In genomic region chr10:132062181-132062515, GRCh38 we compare ENCODE assay signal across 22 cellular contexts. TPM values are rescaled to one million over a fixed set of nuclear protein-coding genes. Genes with fewer than 3 reads are reported as not detected.
DNase-seq lines count a peak whose midpoint lies in the region; ATAC-seq and TF ChIP-seq lines count a peak whose summit lies in the region.
"Had no signal": no experiment of that assay in that cellular context is flagged by ENCODE, and none has a peak within 500 bp of the region (broad histone marks: within the 10 kb centered on the region; RNA-seq: fewer than 3 reads in every experiment).

No MANE protein-coding gene starts in this region.

- peaks cover 10% of the 10 kb centered on the region for H3K4me1 ChIP-seq in upper lobe of right lung
- peaks cover 11% of the 10 kb centered on the region for H3K4me1 ChIP-seq in mesenchymal stem cell (ENCODE audit: control insufficient read depth, insufficient read depth, low read depth, low read length)

- H2BK12ac ChIP-seq in mesenchymal stem cell (ENCODE audit: low read length in 2 of 2), result no peak overlapping the region

- intact Hi-C loops in upper lobe of right lung (cut with DNase I), result no loop called here

- no peak for ATAC-seq in upper lobe of right lung

- H3K14ac ChIP-seq in mesenchymal stem cell (ENCODE audit: low read length in 2 of 2), result no peak overlapping the region

- no peak overlapping the region for H2BK120ac ChIP-seq in mesenchymal stem cell (ENCODE audit: low read depth, low read length)

- WGBS in mesenchymal stem cell, result 73% methylated on average over 10 of the region's 10 CpGs

- TF ChIP-seq CTCF in osteocyte (IDR thresholded peaks at IDR 0.05), result no peak
- TF ChIP-seq CTCF in upper lobe of right lung (IDR thresholded peaks at IDR 0.05), result no peak
- TF ChIP-seq CTCF in RWPE1 (conservative IDR thresholded peaks at IDR 0.05; ENCODE audit: low read depth), result no peak

- peaks cover 15% of the 10 kb centered on the region for H3K27me3 Mint-ChIP-seq in osteocyte (ENCODE audit: unreplicated experiment)

- H3K27ac Mint-ChIP-seq in osteocyte (ENCODE audit: unreplicated experiment), result no peak overlapping the region

- peak overlapping the region; percentile 57 for H3K27ac ChIP-seq in angular gyrus (ENCODE audit: low read depth, low read length)
- no peak overlapping the region for H3K27ac ChIP-seq in upper lobe of right lung
- H3K27ac ChIP-seq in mesenchymal stem cell (ENCODE audit: low read length, poor library complexity, severe bottlenecking), result no peak overlapping the region
- no peak overlapping the region for H3K27ac ChIP-seq in RWPE1
- H3K27ac ChIP-seq: 22Rv1, C4-2B, GM23248, HL-60 had no signal

- H3K4me3 Mint-ChIP-seq in osteocyte (ENCODE audit: unreplicated experiment), result no peak overlapping the region

- H3K4ac ChIP-seq in mesenchymal stem cell (ENCODE audit: low read depth in 1 of 2, low read length in 2 of 2), result no peak overlapping the region

- H3K9me3 Mint-ChIP-seq in osteocyte (ENCODE audit: unreplicated experiment), result peaks cover 3% of the 10 kb centered on the region

- H3K27me3 ChIP-seq in upper lobe of right lung (peaks cover 10% of the 10 kb centered on the region), mesenchymal stem cell (ENCODE audit: control insufficient read depth in 1 of 2, insufficient read depth in 1 of 2, low read length in 2 of 2) (peaks cover 0 to 10% of the 10 kb centered on the region in 2 experiments)

- H4K8ac ChIP-seq in mesenchymal stem cell (ENCODE audit: low read length), result no peak overlapping the region

- no peak overlapping the region for H2BK5ac ChIP-seq in mesenchymal stem cell (ENCODE audit: low read depth, low read length, poor library complexity, severe bottlenecking)

- H2AFZ ChIP-seq in mesenchymal stem cell (ENCODE audit: low read depth, low read length), result no peak overlapping the region
- H2AFZ ChIP-seq: GM23248 had no signal

- H2BK15ac ChIP-seq in mesenchymal stem cell (ENCODE audit: low read depth, poor library complexity, severe bottlenecking), result no peak overlapping the region

- POLR2A ChIA-PET in RWPE1 (lab: Yijun Ruan, JAX; ENCODE audit: low non-redundant PET), result no interaction called here

- H4K91ac ChIP-seq in mesenchymal stem cell (ENCODE audit: low read length), result no peak overlapping the region

- H3K23ac ChIP-seq in mesenchymal stem cell (ENCODE audit: low read length in 2 of 2), result no peak overlapping the region

- no peak overlapping the region for H3K18ac ChIP-seq in mesenchymal stem cell (ENCODE audit: low read depth in 1 of 2, low read length in 2 of 2)

- DNase-seq in NCI-H2171 treated with DMSO at 0.1 percent for 48 hours (lab: John Stamatoyannopoulos, UW) (peak; percentile 15), NCI-H2171 (lab: John Stamatoyannopoulos, UW) (no peak), osteocyte (ENCODE audit: extremely low spot score, unreplicated experiment) (peak; percentile 69), upper lobe of right lung (peak; percentile 31), NCI-H1092 (lab: John Stamatoyannopoulos, UW) (no peak), mesenchymal stem cell (no peak), RWPE1 (ENCODE audit: low spot score) (no peak)
- DNase-seq: ACHN, GM23248, KBM-7, NCI-H1092 treated with DMSO at 0.1 percent for 48 hours, NCI-H146, NCI-H2029 treated with DMSO at 0.1 percent for 48 hours, NCI-H526, SHP77 had no signal

- H3K36me3 Mint-ChIP-seq in osteocyte (ENCODE audit: unreplicated experiment), result no peaks in the 10 kb centered on the region

- H3K9me3 ChIP-seq in upper lobe of right lung (no peaks in the 10 kb centered on the region), mesenchymal stem cell (ENCODE audit: control insufficient read depth, low read length) (no peaks in the 10 kb centered on the region)
- H3K9me3 ChIP-seq: HAP-1 had no signal

- no peaks in the 10 kb centered on the region for H3K36me3 ChIP-seq in upper lobe of right lung
- H3K36me3 ChIP-seq in mesenchymal stem cell (ENCODE audit: control insufficient read depth in 1 of 2, insufficient read depth in 2 of 2, low read depth in 1 of 2, low read length in 2 of 2), result no peaks in the 10 kb centered on the region
- H3K36me3 ChIP-seq: HAP-1 had no signal

- H3K4me3 ChIP-seq in upper lobe of right lung (no peak overlapping the region), mesenchymal stem cell (ENCODE audit: insufficient read depth in 1 of 2, low read depth in 1 of 2, low read length in 2 of 2) (no peak overlapping the region)
- H3K4me3 ChIP-seq: GM23248, HAP-1 had no signal

- no peak overlapping the region for H2AK5ac ChIP-seq in mesenchymal stem cell (ENCODE audit: low read length, severe bottlenecking)

- H3K4me2 ChIP-seq in mesenchymal stem cell (ENCODE audit: low read length, poor library complexity, severe bottlenecking), result no peak overlapping the region

- no peak overlapping the region for H3K9ac ChIP-seq in mesenchymal stem cell (ENCODE audit: low read length)
- H3K9ac ChIP-seq: GM23248 had no signal

- peaks cover 16% of the 10 kb centered on the region for H3K4me1 Mint-ChIP-seq in osteocyte (ENCODE audit: unreplicated experiment)

- no peaks in the 10 kb centered on the region for H3K79me1 ChIP-seq in mesenchymal stem cell (replicated peaks; ENCODE audit: low read length, poor library complexity, severe bottlenecking)

- CTCF ChIA-PET in RWPE1 (lab: Yijun Ruan, JAX), result no interaction called here

RNA-seq across cellular contexts. Expression of gene JAKMIP3, which starts 3.6 kb away (rescaled TPM):
- total RNA-seq in osteocyte (0.64 and 0.65 TPM in 2 replicates), upper lobe of right lung (0.32 TPM)
- 0.03 TPM for polyA plus RNA-seq in mesenchymal stem cell (2013, experiment 1 of 2)
- polyA plus RNA-seq in mesenchymal stem cell (2013, experiment 2 of 2), result 0.05 TPM
- total RNA-seq: GM23248, HT-29, RPMI7951 had no signal

Comparison
In these comparisons a context has a peak if more than half of its experiments do, and no peak if none do; other contexts are left out.
1. DNase-seq: peak in NCI-H2171 treated with DMSO at 0.1 percent for 48 hours (single experiment), osteocyte (single experiment) and upper lobe of right lung (single experiment); none in NCI-H2171 (single experiment), NCI-H1092 (single experiment), mesenchymal stem cell (single experiment) and RWPE1 (single experiment).